14 cellular contexts compared by ENCODE assay signal in genomic region chr1:22239378-22239777, GRCh38.
"Had no signal": no experiment of that assay in that cellular context is flagged by ENCODE, and none has a peak within 500 bp of the region (broad histone marks: within the 10 kb centered on the region; RNA-seq: fewer than 3 reads in every experiment).

No MANE protein-coding gene starts in this region.

- H3K4me1 ChIP-seq: breast epithelium, parathyroid adenoma, right atrium auricular region had no signal

- DNase-seq: activated CD4-positive, alpha-beta T cell treated with anti-CD3 and anti-CD28 coated beads for 4 hours; activated CD8-positive, alpha-beta memory T cell treated with anti-CD3 and anti-CD28 coated beads, Interleukin-2, amount 50 U/mL, for 4 hours; activated CD8-positive, alpha-beta T cell treated with anti-CD3 and anti-CD28 coated beads for 36 hours; activated T-cell treated with anti-CD3 and anti-CD28 coated beads, Interleukin-2, amount 50 U/mL, for 72 hours; aorta; foreskin melanocyte; head of caudate nucleus had no signal

- H3K27me3 ChIP-seq: breast epithelium, right atrium auricular region had no signal

- FAIRE-seq: endometrium, urothelium cell line had no signal

- H3K4me3 ChIP-seq: breast epithelium, right atrium auricular region, smooth muscle cell had no signal

- H3K36me3 ChIP-seq: breast epithelium, right atrium auricular region had no signal

- H3K27ac ChIP-seq: breast epithelium, parathyroid adenoma, right atrium auricular region had no signal

- H3K9me3 ChIP-seq: breast epithelium, right atrium auricular region had no signal

- H3K4me2 ChIP-seq: smooth muscle cell had no signal

- H3K79me2 ChIP-seq: parathyroid adenoma had no signal

- H2AFZ ChIP-seq: parathyroid adenoma had no signal

- ATAC-seq: activated CD8-positive, alpha-beta T cell treated with anti-CD3 and anti-CD28 coated beads for 36 hours; activated T-cell treated with anti-CD3 and anti-CD28 coated beads, Interleukin-2, amount 50 U/mL, for 72 hours; stimulated activated effector memory CD8-positive, alpha-beta T cell treated with anti-CD3 and anti-CD28 coated beads, Interleukin-12 subunit alpha, Interleukin-12 subunit beta, amount 100 ng/mL, for 72 hours had no signal

- H3K9ac ChIP-seq: parathyroid adenoma had no signal
